ENCODE assay signal across 8 cellular contexts in the genomic region with DNA sequence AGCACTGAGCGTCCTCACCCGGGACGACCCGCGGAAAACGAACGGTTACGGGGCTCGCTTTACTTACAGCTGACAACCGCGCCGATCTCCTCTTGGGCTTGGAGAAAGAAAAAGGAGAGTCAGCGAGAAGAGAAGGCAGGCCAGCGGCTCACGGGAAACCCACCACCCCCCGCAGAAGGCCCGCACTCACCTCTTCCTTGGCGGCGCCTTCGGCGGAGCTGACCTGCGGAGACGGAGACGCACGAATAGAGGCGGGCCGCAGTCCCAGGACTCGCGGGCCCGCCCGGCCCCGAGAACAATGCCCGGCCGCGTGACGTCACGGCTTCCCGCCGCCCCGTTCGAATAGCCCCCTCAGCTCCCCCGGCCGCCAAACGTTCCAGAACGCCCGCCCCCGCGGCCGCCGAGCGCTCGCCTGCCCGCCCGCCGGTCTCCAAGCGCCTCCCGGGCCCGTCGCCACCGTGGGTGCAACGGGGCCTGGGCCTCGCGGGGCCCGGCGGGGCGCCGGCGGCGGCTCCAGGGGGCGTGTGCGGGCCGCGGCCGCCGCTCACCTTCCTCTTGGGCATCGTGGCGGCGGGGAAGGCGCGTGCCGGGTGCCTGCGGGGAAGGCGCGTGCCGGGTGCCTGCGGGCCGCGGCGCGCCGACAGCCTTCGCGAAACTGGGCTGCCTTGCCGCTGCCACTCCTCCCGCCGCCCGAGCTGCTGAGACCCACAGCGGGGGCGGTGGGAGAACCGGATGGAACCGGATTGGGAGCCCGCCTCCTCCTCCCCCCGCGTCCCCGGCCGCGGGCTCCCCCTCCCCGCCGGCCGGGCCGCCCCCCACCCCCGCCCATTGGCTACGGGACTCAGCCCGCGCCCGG. TPM values are rescaled to one million over a fixed set of nuclear protein-coding genes. Genes with fewer than 3 reads are reported as not detected.
DNase-seq lines count a peak whose midpoint lies in the region; ATAC-seq and TF ChIP-seq lines count a peak whose summit lies in the region.

A gene with protein sequence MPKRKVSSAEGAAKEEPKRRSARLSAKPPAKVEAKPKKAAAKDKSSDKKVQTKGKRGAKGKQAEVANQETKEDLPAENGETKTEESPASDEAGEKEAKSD (minus strand): TSS at position 734 of the 856 bp plus-strand sequence. CDS start 171 bp downstream, at position 563.

- peak; percentile 62 for ATAC-seq in GM18907 (IDR thresholded peaks at IDR 0.05; ENCODE audit: unreplicated experiment)
- ATAC-seq in HG03139 (IDR thresholded peaks at IDR 0.05; ENCODE audit: unreplicated experiment), result peak; percentile 53

- TF ChIP-seq CTCF in WERI-Rb-1 (IDR thresholded peaks at IDR 0.05; ENCODE audit: low read depth, low read length), result no peak
- peak in 1 of 3 donors; percentile 9 for TF ChIP-seq CTCF in breast epithelium (IDR thresholded peaks at IDR 0.05)

- H3K27me3 ChIP-seq in WERI-Rb-1 (ENCODE audit: insufficient read depth, low read depth, severe bottlenecking) (no peaks in the 10 kb centered on the region), breast epithelium (no peaks in the 10 kb centered on the region)

- H3K9me3 ChIP-seq in WERI-Rb-1 (ENCODE audit: severe bottlenecking) (no peaks in the 10 kb centered on the region), breast epithelium (no peaks in the 10 kb centered on the region)

- peaks cover 49% of the 10 kb centered on the region for H3K36me3 ChIP-seq in WERI-Rb-1
- no peaks in the 10 kb centered on the region for H3K36me3 ChIP-seq in breast epithelium

- in situ Hi-C loops in ACHN (cut with HindIII; ENCODE audit: low pct_ligation_motif_present, low pct_unique_long_range_greater_than_20kb, low sequenced_read_pairs), result no loop called here

- H3K4me3 ChIP-seq in WERI-Rb-1 (ENCODE audit: low read depth, low read length) (peak within 1 kb of the TSS; percentile 100), breast epithelium (peak within 1 kb of the TSS; percentile 78 to 88 (median 79))

- intact Hi-C loops in breast epithelium (cut with DNase I; ENCODE audit: low total_unique reads), result no loop called here

- H3K27ac ChIP-seq in WERI-Rb-1 (peak within 1 kb of the TSS; percentile 94), breast epithelium (peak within 1 kb of the TSS; percentile 95 to 100)

- DNase-seq in ACHN, result peak; percentile 66
- DNase-seq in NCI-H2227 (lab: John Stamatoyannopoulos, UW; ENCODE audit: unreplicated experiment), result peak; percentile 98
- peak; percentile 96 for DNase-seq in WERI-Rb-1
- peak; percentile 85 to 87 for DNase-seq in breast epithelium (ENCODE audit: low spot score in 2 of 2)
- DNase-seq in inferior parietal cortex (ENCODE audit: extremely low spot score), result peak; percentile 64
- peak; percentile 81 to 85 for DNase-seq in stimulated activated CD4-positive, alpha-beta T cell treated with anti-CD3 and anti-CD28 coated beads, Interleukin-12 subunit alpha, Interleukin-12 subunit beta, amount 100 ng/mL, for 24 hours (ENCODE audit: low read depth in 2 of 2)

- peaks cover 0 to 7% of the 10 kb centered on the region in 2 donors for H3K4me1 ChIP-seq in breast epithelium

- no peak for TF ChIP-seq POLR2A in breast epithelium (IDR thresholded peaks at IDR 0.05)

RNA-seq across cellular contexts. Expression of the gene that starts here (rescaled TPM):
- total RNA-seq in breast epithelium, result 100 to 1,000 TPM in 2 of 3 donors, 10 to 100 TPM in 1; 68.5 to 166 (median 127) TPM

Comparison
In these comparisons a context has a peak if more than half of its experiments do, and no peak if none do; other contexts are left out.
1. Peak in every context shown above with its lines: DNase-seq, ATAC-seq, H3K4me3 ChIP-seq and H3K27ac ChIP-seq.